Comparison of ENCODE assay signal across 16 cellular contexts in genomic region chr2:207621640-207622039, GRCh38. TPM values are rescaled to one million over a fixed set of nuclear protein-coding genes. Genes with fewer than 3 reads are reported as not detected.
DNase-seq lines count a peak whose midpoint lies in the region; ATAC-seq and TF ChIP-seq lines count a peak whose summit lies in the region.
"Had no signal": no experiment of that assay in that cellular context is flagged by ENCODE, and none has a peak within 500 bp of the region (broad histone marks: within the 10 kb centered on the region; RNA-seq: fewer than 3 reads in every experiment).

No MANE protein-coding gene starts in this region.

- peak; percentile 34 for DNase-seq in activated CD4-positive, CD25-positive, alpha-beta regulatory T cell treated with anti-CD3 and anti-CD28 coated beads, Interleukin-2, amount 50 U/mL, for 72 hours
- DNase-seq in activated CD4-positive, CD25-positive, alpha-beta regulatory T cell (lab: John Stamatoyannopoulos, UW) = no peak
- DNase-seq in GM13977 (ENCODE audit: low spot score) = peak; percentile 20
- no peak for DNase-seq in activated CD8-positive, alpha-beta T cell treated with anti-CD3 and anti-CD28 coated beads for 36 hours
- no peak for DNase-seq in omental fat pad (ENCODE audit: low spot score)
- no peak for DNase-seq in prostate gland (ENCODE audit: low spot score)
- DNase-seq in NCI-H187 (lab: John Stamatoyannopoulos, UW) = no peak
- DNase-seq: 8988T; activated CD8-positive, alpha-beta memory T cell treated with anti-CD3 and anti-CD28 coated beads for 24 hours; activated effector memory CD4-positive, alpha-beta T cell treated with anti-CD3 and anti-CD28 coated beads, Interleukin-2, amount 50 U/mL, for 16 hours; colonic mucosa; stimulated activated CD4-positive, alpha-beta T cell treated with anti-CD3 and anti-CD28 coated beads, Interleukin-4, amount 100 ng/mL, for 4 hours had no signal

- CTCF ChIA-PET in activated CD8-positive, alpha-beta T cell treated with anti-CD3 and anti-CD28 coated beads for 36 hours (lab: Charles Lee) = interaction anchor here (0.8 kb wide), 1 partner anchor 13 kb away, joined by 3 read pairs; no protein-coding TSS in a partner anchor

- peaks cover 64% of the 10 kb centered on the region for H3K36me3 Mint-ChIP-seq in activated CD8-positive, alpha-beta T cell treated with anti-CD3 and anti-CD28 coated beads for 36 hours (ENCODE audit: low read depth)
- H3K36me3 Mint-ChIP-seq in nephron (ENCODE audit: low read depth) = peaks cover 30% of the 10 kb centered on the region

- peaks cover 42% of the 10 kb centered on the region for H3K4me1 Mint-ChIP-seq in activated CD8-positive, alpha-beta T cell treated with anti-CD3 and anti-CD28 coated beads for 36 hours (ENCODE audit: low read depth)
- H3K4me1 Mint-ChIP-seq in nephron = peaks cover 28% of the 10 kb centered on the region

- no peaks in the 10 kb centered on the region for H3K9me3 ChIP-seq in prostate gland
- H3K9me3 ChIP-seq: colonic mucosa, tibial nerve had no signal

- peak overlapping the region; percentile 24 for H3K4me3 Mint-ChIP-seq in activated CD8-positive, alpha-beta T cell treated with anti-CD3 and anti-CD28 coated beads for 36 hours
- H3K4me3 Mint-ChIP-seq in nephron = peak overlapping the region; percentile 13 to 40 (median 13)

- 86% methylated on average over 8 of the region's 8 CpGs for WGBS in prostate gland

- in situ Hi-C loops in GM13977 (cut with MboI; ENCODE audit: low pct_unique_long_range_greater_than_20kb, low sequenced_read_pairs, unreplicated experiment) = loop anchor here (10.0 kb wide), 1 partner anchor 413 kb away; no protein-coding TSS in a partner anchor

- TF ChIP-seq CTCF in GM13977 (IDR thresholded peaks at IDR 0.05; ENCODE audit: extremely low read depth, insufficient read depth, missing control alignments) (no peak), nephron (IDR thresholded peaks at IDR 0.05; ENCODE audit: unreplicated experiment in 3 of 3) (no peak), omental fat pad (IDR thresholded peaks at IDR 0.05) (no peak), prostate gland (IDR thresholded peaks at IDR 0.05) (no peak)
- no peak for TF ChIP-seq CTCF in activated CD8-positive, alpha-beta T cell treated with anti-CD3 and anti-CD28 coated beads for 36 hours (IDR thresholded peaks at IDR 0.05)

- H3K4me3 ChIP-seq in prostate gland = no peak overlapping the region
- H3K4me3 ChIP-seq: colonic mucosa, tibial nerve had no signal

- POLR2A ChIA-PET in activated CD8-positive, alpha-beta T cell treated with anti-CD3 and anti-CD28 coated beads for 36 hours (lab: Charles Lee) = interaction anchor here (0.8 kb wide), 1 partner anchor 91 kb away, joined by 5 read pairs; the partner anchor contains the start of gene CREB1

- ATAC-seq in activated CD8-positive, alpha-beta T cell treated with anti-CD3 and anti-CD28 coated beads for 36 hours = no peak
- no peak for ATAC-seq in omental fat pad (ENCODE audit: low FRiP score)
- ATAC-seq: left lobe of liver had no signal

- no peaks in the 10 kb centered on the region for H3K9me3 Mint-ChIP-seq in activated CD8-positive, alpha-beta T cell treated with anti-CD3 and anti-CD28 coated beads for 36 hours
- H3K9me3 Mint-ChIP-seq in nephron = no peaks in the 10 kb centered on the region

- H3K36me3 ChIP-seq in prostate gland = no peaks in the 10 kb centered on the region
- H3K36me3 ChIP-seq: colonic mucosa had no signal

- intact Hi-C loops in activated CD8-positive, alpha-beta T cell treated with anti-CD3 and anti-CD28 coated beads for 36 hours (cut with micrococcal nuclease) = loop anchor here (10.0 kb wide), 1 partner anchor 643 kb away; the partner anchor contains the start of gene PIKFYVE
- intact Hi-C loops in prostate gland (cut with DNase I) = loop anchor here (10.0 kb wide), 1 partner anchor 457 kb away; the partner anchor contains the start of gene KLF7

- no peaks in the 10 kb centered on the region for H3K27me3 ChIP-seq in prostate gland (replicated peaks; ENCODE audit: insufficient read depth)
- H3K27me3 ChIP-seq: colonic mucosa, tibial nerve had no signal

- no peaks in the 10 kb centered on the region for H3K4me1 ChIP-seq in prostate gland (replicated peaks)
- H3K4me1 ChIP-seq: parathyroid adenoma had no signal

- no peak for TF ChIP-seq POLR2A in prostate gland (IDR thresholded peaks at IDR 0.05)

- peak overlapping the region; percentile 77 for H3K27ac Mint-ChIP-seq in activated CD8-positive, alpha-beta T cell treated with anti-CD3 and anti-CD28 coated beads for 36 hours
- H3K27ac Mint-ChIP-seq in nephron = no peak overlapping the region

- no peak overlapping the region for H3K27ac ChIP-seq in prostate gland
- H3K27ac ChIP-seq: colonic mucosa, parathyroid adenoma, tibial nerve had no signal

- no peaks in the 10 kb centered on the region for H3K27me3 Mint-ChIP-seq in activated CD8-positive, alpha-beta T cell treated with anti-CD3 and anti-CD28 coated beads for 36 hours
- peaks cover 3% of the 10 kb centered on the region for H3K27me3 Mint-ChIP-seq in nephron (ENCODE audit: low read depth)

RNA-seq across cellular contexts. Expression of gene METTL21A, which starts 3.6 kb away (rescaled TPM):
- total RNA-seq in activated CD8-positive, alpha-beta T cell treated with anti-CD3 and anti-CD28 coated beads for 36 hours = 10 to 100 TPM; 28.9 to 30.7 TPM
- total RNA-seq in omental fat pad (10 to 100 TPM in 3 of 4 donors, 1 to 10 TPM in 1; 7.7 to 28.8 (median 22.0) TPM), prostate gland (10 to 100 TPM in 1 of 2 donors, 1 to 10 TPM in 1; 5.2 to 15.5 TPM)

Comparison
In these comparisons a context has a peak if more than half of its experiments do, and no peak if none do; other contexts are left out.
1. DNase-seq: peak in activated CD4-positive, CD25-positive, alpha-beta regulatory T cell treated with anti-CD3 and anti-CD28 coated beads, Interleukin-2, amount 50 U/mL, for 72 hours (single experiment) and GM13977 (single experiment); none in activated CD4-positive, CD25-positive, alpha-beta regulatory T cell (0 of 4), activated CD8-positive, alpha-beta T cell treated with anti-CD3 and anti-CD28 coated beads for 36 hours (single experiment), omental fat pad (single experiment), prostate gland (single experiment) and NCI-H187 (0 of 2).